Comparison of ENCODE assay signal across 16 cellular contexts in the genomic region with DNA sequence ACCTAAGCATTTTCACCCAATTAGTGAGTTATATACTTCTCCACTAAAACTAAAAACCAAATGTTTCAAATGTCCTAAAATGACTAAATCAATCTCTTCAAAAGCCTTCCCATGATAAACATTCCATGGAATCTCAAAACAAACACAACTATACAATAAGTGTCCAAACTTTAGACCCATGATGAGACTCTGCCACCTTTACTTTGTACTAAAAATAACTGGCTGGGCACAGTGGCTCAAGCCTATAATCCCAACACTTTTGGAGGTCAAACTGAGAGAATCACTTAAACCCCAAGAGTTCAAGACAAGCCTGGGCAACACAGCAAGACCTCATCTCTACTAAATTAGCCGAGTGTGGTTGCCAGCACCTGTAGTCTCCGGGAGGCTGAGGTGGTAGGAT.
DNase-seq lines count a peak whose midpoint lies in the region; ATAC-seq, FAIRE-seq and TF ChIP-seq lines count a peak whose summit lies in the region.
"Had no signal": no experiment of that assay in that cellular context is flagged by ENCODE, and none has a peak within 500 bp of the region (broad histone marks: within the 10 kb centered on the region; RNA-seq: fewer than 3 reads in every experiment).

No MANE protein-coding gene starts in this region.

- ATAC-seq in HepG2 (peak; percentile 65), right lobe of liver (no peak), HG02885 (IDR thresholded peaks at IDR 0.05; ENCODE audit: poor library complexity, unreplicated experiment) (no peak)
- ATAC-seq: PC-3 had no signal

- H2AK5ac ChIP-seq in mesendoderm (ENCODE audit: low read length), result no peak overlapping the region

- H4K5ac ChIP-seq in mesendoderm (ENCODE audit: low read length), result no peak overlapping the region

- CTCF ChIA-PET in HepG2 (lab: Yijun Ruan, JAX; ENCODE audit: low intra/inter-chr PET ratio, low total read pairs), result no interaction called here

- no peak overlapping the region for H2BK15ac ChIP-seq in mesendoderm (replicated peaks; ENCODE audit: low read depth)

- H3K27ac ChIP-seq in HepG2 (ENCODE audit: extremely low read length, insufficient read depth, low read length) (peak overlapping the region; percentile 42), right lobe of liver (no peak overlapping the region), mesendoderm (ENCODE audit: low read depth, low read length) (no peak overlapping the region), thyroid gland (peak overlapping the region in 2 of 3 donors; percentile 2 to 38), tibial nerve (no peak overlapping the region)
- H3K27ac ChIP-seq: KMS-11 had no signal

- H3K79me1 ChIP-seq in mesendoderm (ENCODE audit: low read length), result peaks cover 4% of the 10 kb centered on the region

- no peak for TF ChIP-seq RAD21 in HepG2 (CRISPR knock-in tag; IDR thresholded peaks at IDR 0.05)

- H3K4ac ChIP-seq in mesendoderm (ENCODE audit: low read depth, low read length), result no peak overlapping the region

- H3K79me2 ChIP-seq in HepG2 (ENCODE audit: insufficient read depth, low read length), result peaks cover 5% of the 10 kb centered on the region
- peaks cover 5% of the 10 kb centered on the region for H3K79me2 ChIP-seq in mesendoderm (ENCODE audit: control insufficient read depth, insufficient read depth, low read length)

- no peak overlapping the region for H3K56ac ChIP-seq in mesendoderm (ENCODE audit: low read length)

- no peak overlapping the region for H2AFZ ChIP-seq in HepG2 (ENCODE audit: low read length)

- no peak overlapping the region for H3K9ac ChIP-seq in HepG2 (ENCODE audit: insufficient read depth, low read depth, low read length)
- H3K9ac ChIP-seq in adipocyte (ENCODE audit: low read length), result peak overlapping the region; percentile 5
- no peak overlapping the region for H3K9ac ChIP-seq in mesendoderm (ENCODE audit: low read length)
- H3K9ac ChIP-seq: KMS-11 had no signal

- peaks cover 2 to 6% of the 10 kb centered on the region in 2 experiments; a peak in 2 of 5 replicates for H3K36me3 ChIP-seq in HepG2 (replicated peaks in 1 of 2; ENCODE audit: control insufficient read depth in 1 of 2, insufficient read depth in 2 of 2, low read length in 2 of 2)
- peaks cover 0 to 2% (median 0%) of the 10 kb centered on the region in 4 donors for H3K36me3 ChIP-seq in right lobe of liver
- H3K36me3 ChIP-seq in adipocyte (ENCODE audit: control insufficient read depth, insufficient read depth, low read length, severe bottlenecking), result peaks cover 5% of the 10 kb centered on the region
- H3K36me3 ChIP-seq in mesendoderm (ENCODE audit: control insufficient read depth, insufficient read depth, low read length), result no peaks in the 10 kb centered on the region
- no peaks in the 10 kb centered on the region for H3K36me3 ChIP-seq in thyroid gland
- H3K36me3 ChIP-seq in tibial nerve, result peaks cover 0 to 26% (median 0%) of the 10 kb centered on the region in 3 donors

- no peak for TF ChIP-seq POLR2A in HepG2 (IDR thresholded peaks at IDR 0.05; ENCODE audit: insufficient read depth in 1 of 2, low read depth in 2 of 2, low read length in 2 of 2)
- no peak for TF ChIP-seq POLR2A in right lobe of liver (IDR thresholded peaks at IDR 0.05)
- TF ChIP-seq POLR2A in thyroid gland (IDR thresholded peaks at IDR 0.05), result no peak
- no peak for TF ChIP-seq POLR2A in tibial nerve (IDR thresholded peaks at IDR 0.05)

- peak; percentile 54 for DNase-seq in HepG2 (ENCODE audit: low spot score)
- no peak for DNase-seq in right lobe of liver
- no peak for DNase-seq in adipocyte (ENCODE audit: low read depth)
- DNase-seq in mesendoderm, result peak; percentile 10
- no peak for DNase-seq in thyroid gland
- no peak for DNase-seq in occipital lobe (lab: John Stamatoyannopoulos, UW)
- no peak for DNase-seq in tibial nerve (ENCODE audit: low spot score in 2 of 2)
- DNase-seq: 8988T, DMS53, MM.1S, NCI-H1105, NCI-H1694 treated with DMSO at 0.1 percent for 48 hours, NCI-H345, PC-3 had no signal

- no peaks in the 10 kb centered on the region for H3K27me3 ChIP-seq in HepG2 (ENCODE audit: control insufficient read depth in 1 of 2, insufficient read depth in 2 of 2, low read length in 2 of 2)
- H3K27me3 ChIP-seq in right lobe of liver, result no peaks in the 10 kb centered on the region
- no peaks in the 10 kb centered on the region for H3K27me3 ChIP-seq in adipocyte (replicated peaks; ENCODE audit: control insufficient read depth, insufficient read depth, low read length)
- H3K27me3 ChIP-seq in mesendoderm (ENCODE audit: insufficient read depth, low read length, poor library complexity), result no peaks in the 10 kb centered on the region
- no peaks in the 10 kb centered on the region for H3K27me3 ChIP-seq in thyroid gland
- no peaks in the 10 kb centered on the region for H3K27me3 ChIP-seq in tibial nerve

- intact Hi-C loops in HepG2 (cut with micrococcal nuclease; ENCODE audit: unreplicated experiment), result no loop called here
- intact Hi-C loops in right lobe of liver (cut with DNase I), result no loop called here
- intact Hi-C loops in thyroid gland (cut with DNase I), result no loop called here

- no TSS peak for BruUV-seq in HepG2 (replicated peaks; lab: Mats Ljungman, UMichigan)

- H2BK120ac ChIP-seq in mesendoderm (ENCODE audit: low read depth, low read length), result no peak overlapping the region

- peak overlapping the region; percentile 14 for H3K18ac ChIP-seq in mesendoderm (ENCODE audit: low read length)

- H2BK5ac ChIP-seq in mesendoderm (ENCODE audit: low read length), result no peak overlapping the region

- TF ChIP-seq EP300 in HepG2 (IDR thresholded peaks at IDR 0.05; ENCODE audit: low read depth in 2 of 2, low read length in 2 of 2), result no peak
- TF ChIP-seq EP300 in HepG2 (CRISPR knock-in tag; IDR thresholded peaks at IDR 0.05; ENCODE audit: borderline replicate concordance), result no peak
- no peak for TF ChIP-seq EP300 in tibial nerve (IDR thresholded peaks at IDR 0.05)

- no peak for TF ChIP-seq CTCF in HepG2 (CRISPR knock-in tag; IDR thresholded peaks at IDR 0.05)
- no peak for TF ChIP-seq CTCF in right lobe of liver (IDR thresholded peaks at IDR 0.05)
- no peak for TF ChIP-seq CTCF in thyroid gland (IDR thresholded peaks at IDR 0.05)
- no peak for TF ChIP-seq CTCF in tibial nerve (IDR thresholded peaks at IDR 0.05)

- no peak overlapping the region for H4K8ac ChIP-seq in mesendoderm (ENCODE audit: low read depth, low read length)

- H4K20me1 ChIP-seq in HepG2 (ENCODE audit: insufficient read depth, low read length), result no peaks in the 10 kb centered on the region; the same call in 1 of the 2 replicates

- H3K4me3 ChIP-seq in HepG2 (replicated peaks in 1 of 3; ENCODE audit: insufficient read depth in 1 of 3, low read depth in 2 of 3, low read length in 3 of 3) (no peak overlapping the region), right lobe of liver (no peak overlapping the region), adipocyte (ENCODE audit: low read length) (no peak overlapping the region), mesendoderm (ENCODE audit: low read length) (no peak overlapping the region), thyroid gland (replicated peaks in 1 of 3) (no peak overlapping the region), tibial nerve (no peak overlapping the region)

- peaks cover 26% of the 10 kb centered on the region for H3K4me1 ChIP-seq in HepG2 (ENCODE audit: insufficient read depth, low read length)
- H3K4me1 ChIP-seq in right lobe of liver, result no peaks in the 10 kb centered on the region
- H3K4me1 ChIP-seq in adipocyte (ENCODE audit: control insufficient read depth, insufficient read depth, low read length), result peaks cover 28% of the 10 kb centered on the region
- H3K4me1 ChIP-seq in mesendoderm (ENCODE audit: control insufficient read depth, low read depth, low read length), result peaks cover 2% of the 10 kb centered on the region
- H3K4me1 ChIP-seq in thyroid gland, result peaks cover 23 to 27% of the 10 kb centered on the region in 2 donors
- peaks cover 0 to 27% (median 16%) of the 10 kb centered on the region in 4 donors for H3K4me1 ChIP-seq in tibial nerve

- FAIRE-seq in HepG2 (lab: Jason Lieb, UNC), result no peak

- in situ Hi-C loops in HepG2 (cut with HindIII; ENCODE audit: extremely low pct_ligation_motif_present, low pct_unique_long_range_greater_than_20kb), result no loop called here

- peak overlapping the region; percentile 33; the same call in 1 of the 2 replicates for H3K4me2 ChIP-seq in HepG2 (ENCODE audit: low read depth, low read length)
- no peak overlapping the region for H3K4me2 ChIP-seq in mesendoderm (ENCODE audit: low read length)
- H3K4me2 ChIP-seq: KMS-11 had no signal

- POLR2A ChIA-PET in HepG2 (lab: Yijun Ruan, JAX), result no interaction called here

- H3K23ac ChIP-seq in mesendoderm (ENCODE audit: low read length), result no peak overlapping the region

- 67% methylated on average over 2 of the region's 2 CpGs for WGBS in HepG2 (ENCODE audit: low lambda C conversion rate)
- 80% methylated on average over 1 of the region's 2 CpGs for WGBS in right lobe of liver (ENCODE audit: insufficient coverage, low coverage, low lambda C conversion rate, missing lambda C conversion rate)
- no CpG with 5 or more reads among the region's 2 CpGs for WGBS in mesendoderm (ENCODE audit: extremely low coverage, insufficient coverage, low lambda C conversion rate)
- 51 to 55% methylated on average over 2 of the region's 2 CpGs for WGBS in thyroid gland, 2 donors
- 85% methylated on average over 2 of the region's 2 CpGs for WGBS in tibial nerve, 2 donors

- no peaks in the 10 kb centered on the region for H3K9me3 ChIP-seq in HepG2 (ENCODE audit: low read length)
- no peaks in the 10 kb centered on the region for H3K9me3 ChIP-seq in right lobe of liver
- no peaks in the 10 kb centered on the region for H3K9me3 ChIP-seq in adipocyte (ENCODE audit: control insufficient read depth, low read length)
- H3K9me3 ChIP-seq in thyroid gland, result no peaks in the 10 kb centered on the region
- H3K9me3 ChIP-seq in tibial nerve, result no peaks in the 10 kb centered on the region

TF ChIP-seq in HepG2, 621 proteins besides CTCF, POLR2A, EP300 and RAD21 (continues in another document):
- TF ChIP-seq TEAD3 (CRISPR knock-in tag; optimal IDR thresholded peaks at IDR 0.05; ENCODE audit: borderline replicate concordance) (peak; percentile 47), HNF4A (CRISPR knock-in tag; IDR thresholded peaks at IDR 0.05) (peak; percentile 51), MEF2D (CRISPR knock-in tag; IDR thresholded peaks at IDR 0.05) (peak; percentile 93)
- TF ChIP-seq, protein P1, sequence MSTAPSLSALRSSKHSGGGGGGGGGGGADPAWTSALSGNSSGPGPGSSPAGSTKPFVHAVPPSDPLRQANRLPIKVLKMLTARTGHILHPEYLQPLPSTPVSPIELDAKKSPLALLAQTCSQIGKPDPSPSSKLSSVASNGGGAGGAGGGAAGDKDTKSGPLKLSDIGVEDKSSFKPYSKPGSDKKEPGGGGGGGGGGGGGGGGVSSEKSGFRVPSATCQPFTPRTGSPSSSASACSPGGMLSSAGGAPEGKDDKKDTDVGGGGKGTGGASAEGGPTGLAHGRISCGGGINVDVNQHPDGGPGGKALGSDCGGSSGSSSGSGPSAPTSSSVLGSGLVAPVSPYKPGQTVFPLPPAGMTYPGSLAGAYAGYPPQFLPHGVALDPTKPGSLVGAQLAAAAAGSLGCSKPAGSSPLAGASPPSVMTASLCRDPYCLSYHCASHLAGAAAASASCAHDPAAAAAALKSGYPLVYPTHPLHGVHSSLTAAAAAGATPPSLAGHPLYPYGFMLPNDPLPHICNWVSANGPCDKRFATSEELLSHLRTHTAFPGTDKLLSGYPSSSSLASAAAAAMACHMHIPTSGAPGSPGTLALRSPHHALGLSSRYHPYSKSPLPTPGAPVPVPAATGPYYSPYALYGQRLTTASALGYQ (CRISPR knock-in tag; IDR thresholded peaks at IDR 0.05), result no peak

Comparison
In these comparisons a context has a peak if more than half of its experiments do, and no peak if none do; other contexts are left out.
1. DNase-seq: peak in HepG2 (single experiment) and mesendoderm (single experiment); none in right lobe of liver (0 of 3), adipocyte (single experiment), thyroid gland (0 of 2), occipital lobe (single experiment) and tibial nerve (0 of 2).
2. H3K27ac ChIP-seq: peak in HepG2 (single experiment) and thyroid gland (2 of 3); none in right lobe of liver (0 of 3), mesendoderm (single experiment) and tibial nerve (0 of 4).